Comparison of ENCODE assay signal across 1 cellular context in the genomic region with DNA sequence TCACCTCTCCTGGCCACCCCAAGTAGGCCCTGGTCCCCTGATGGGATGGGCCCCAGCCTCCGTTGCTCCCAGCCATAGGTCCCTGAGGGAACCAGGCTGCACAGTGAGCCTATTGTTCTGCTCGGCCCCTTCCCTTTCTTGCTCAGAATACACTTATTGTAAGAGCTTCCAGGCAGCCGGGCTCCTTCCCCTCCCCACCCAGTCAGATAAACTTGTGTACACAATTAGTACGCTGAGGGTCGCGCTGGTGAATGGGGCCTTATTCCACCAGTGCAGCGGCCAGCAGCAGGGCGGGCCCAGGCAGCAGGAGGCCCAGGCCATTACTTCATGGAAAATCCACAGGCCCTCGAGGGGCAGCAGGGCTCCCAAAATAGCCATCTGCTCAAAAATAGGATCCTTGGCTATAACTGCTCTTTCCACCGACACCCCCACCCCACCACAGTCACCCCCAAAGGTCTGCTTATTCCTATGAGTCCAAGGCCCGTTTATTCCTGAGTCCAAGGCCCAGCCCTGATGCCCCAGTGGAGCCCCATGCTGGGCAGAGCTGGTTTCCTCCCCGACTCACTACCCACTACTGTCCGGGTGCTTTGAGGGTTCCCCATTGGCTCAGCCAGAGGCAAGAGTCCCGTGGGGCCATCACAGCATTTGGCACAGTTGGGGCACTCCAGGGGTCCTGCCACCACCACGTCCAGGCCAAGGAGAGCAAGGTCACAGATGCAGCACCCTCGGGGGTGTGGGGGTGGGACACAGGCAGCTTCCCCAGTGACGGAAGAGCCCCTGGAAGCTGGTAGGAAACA.
TF ChIP-seq lines count a peak whose summit lies in the region.

No MANE protein-coding gene starts in this region.

TF ChIP-seq in H1, 55 proteins besides CTCF, POLR2A, EP300 and RAD21:
- no peak for TF ChIP-seq TAF7 (optimal IDR thresholded peaks at IDR 0.05; ENCODE audit: borderline replicate concordance, low read depth, low read length)
- TF ChIP-seq GTF2F1 (IDR thresholded peaks at IDR 0.05; ENCODE audit: borderline replicate concordance, low read depth, low read length) = no peak
- no peak for TF ChIP-seq BRCA1 (IDR thresholded peaks at IDR 0.05; ENCODE audit: low read depth, low read length)
- TF ChIP-seq TAF1 (IDR thresholded peaks at IDR 0.05; ENCODE audit: low read depth, low read length) = no peak
- TF ChIP-seq KDM5A (IDR thresholded peaks at IDR 0.05; ENCODE audit: low read length) = no peak
- no peak for TF ChIP-seq HDAC2 (IDR thresholded peaks at IDR 0.05; ENCODE audit: borderline replicate concordance in 1 of 2, low read depth in 2 of 2, low read length in 2 of 2)
- TF ChIP-seq CBX5 (IDR thresholded peaks at IDR 0.05; ENCODE audit: low read depth, low read length) = no peak
- no peak for TF ChIP-seq ASH2L (IDR thresholded peaks at IDR 0.05; ENCODE audit: low read length)
- TF ChIP-seq GABPA (IDR thresholded peaks at IDR 0.05; ENCODE audit: borderline replicate concordance, insufficient read depth, low read length) = no peak
- TF ChIP-seq NANOG (IDR thresholded peaks at IDR 0.05; ENCODE audit: insufficient read depth, low read depth, low read length, poor library complexity, severe bottlenecking) = no peak
